Comparison of ENCODE assay signal across 9 cellular contexts in genomic region chr6:109705258-109705657, GRCh38. TPM values are rescaled to one million over a fixed set of nuclear protein-coding genes. Genes with fewer than 3 reads are reported as not detected.
DNase-seq lines count a peak whose midpoint lies in the region; TF ChIP-seq lines count a peak whose summit lies in the region.
"Had no signal": no experiment of that assay in that cellular context is flagged by ENCODE, and none has a peak within 500 bp of the region (broad histone marks: within the 10 kb centered on the region; RNA-seq: fewer than 3 reads in every experiment).

No MANE protein-coding gene starts in this region.

- H3K27ac ChIP-seq in RWPE1 (no peak overlapping the region), neutrophil (peak overlapping the region; percentile 90), suprapubic skin (no peak overlapping the region)
- H3K27ac ChIP-seq: skin epidermis had no signal

- POLR2A ChIA-PET in RWPE1 (lab: Yijun Ruan, JAX; ENCODE audit: low non-redundant PET) = no interaction called here

- peaks cover 20% of the 10 kb centered on the region for H3K4me1 ChIP-seq in HAP-1
- peaks cover 71 to 72% of the 10 kb centered on the region in 2 experiments for H3K4me1 ChIP-seq in neutrophil (ENCODE audit: control insufficient read depth in 1 of 2, insufficient read depth in 1 of 2, low read depth in 1 of 2, low read length in 1 of 2)
- H3K4me1 ChIP-seq in suprapubic skin = peaks cover 9% of the 10 kb centered on the region

- in situ Hi-C loops in HAP-1 (cut with MboI; ENCODE audit: low sequenced_read_pairs) = loop anchor here (10.0 to 25.0 kb wide), 2 partner anchors 340 to 682 kb away; no protein-coding TSS in a partner anchor

- H3K27me3 ChIP-seq in HAP-1 (ENCODE audit: low read depth) (no peaks in the 10 kb centered on the region), MG63 (no peaks in the 10 kb centered on the region), neutrophil (no peaks in the 10 kb centered on the region), suprapubic skin (no peaks in the 10 kb centered on the region)

- DNase-seq in GM03348 (ENCODE audit: low spot score) (peak; percentile 83), HAP-1 (ENCODE audit: low spot score in 2 of 2) (peak; percentile 85 to 89), MG63 (peak; percentile 60), RWPE1 (ENCODE audit: low spot score) (peak; percentile 68), fibroblast of the aortic adventitia (ENCODE audit: low read depth) (peak; percentile 95), suprapubic skin (ENCODE audit: low spot score in 2 of 2) (peak in 1 of 2 donors; percentile 79)
- DNase-seq in activated T-helper 1 cell treated with anti-CD3 and anti-CD28 coated beads, Interleukin-2, amount 50 U/mL, for 16 hours (ENCODE audit: low read depth in 1 of 2, low spot score in 1 of 2) = peak; percentile 32 to 44

- CTCF ChIA-PET in RWPE1 (lab: Yijun Ruan, JAX) = interaction anchor here (0.6 to 3.0 kb wide), 12 partner anchors 8 to 611 kb away, joined by 3 to 43 read pairs (median 3); partner anchors contain the start of gene SESN1

- TF ChIP-seq POLR2A in suprapubic skin (IDR thresholded peaks at IDR 0.05) = no peak

- H3K9me3 ChIP-seq in HAP-1 (peaks cover 5% of the 10 kb centered on the region), MG63 (peaks cover 7% of the 10 kb centered on the region), neutrophil (no peaks in the 10 kb centered on the region), suprapubic skin (no peaks in the 10 kb centered on the region)

- H3K36me3 ChIP-seq in HAP-1 (replicated peaks) = no peaks in the 10 kb centered on the region
- H3K36me3 ChIP-seq in MG63 = no peaks in the 10 kb centered on the region
- no peaks in the 10 kb centered on the region for H3K36me3 ChIP-seq in neutrophil
- H3K36me3 ChIP-seq in suprapubic skin = no peaks in the 10 kb centered on the region

- peak; percentile 95 for TF ChIP-seq CTCF in RWPE1 (conservative IDR thresholded peaks at IDR 0.05; ENCODE audit: low read depth)
- peak; percentile 91 for TF ChIP-seq CTCF in fibroblast of the aortic adventitia (IDR thresholded peaks at IDR 0.05; ENCODE audit: insufficient read depth, low read length)
- peak; percentile 94 for TF ChIP-seq CTCF in neutrophil (IDR thresholded peaks at IDR 0.05)
- TF ChIP-seq CTCF in suprapubic skin (IDR thresholded peaks at IDR 0.05) = peak; percentile 92 to 96

- WGBS in suprapubic skin = 15% methylated on average over 7 of the region's 7 CpGs

- no peak for TF ChIP-seq EP300 in suprapubic skin (IDR thresholded peaks at IDR 0.05)

- H3K4me3 ChIP-seq in HAP-1 (no peak overlapping the region), MG63 (no peak overlapping the region), fibroblast of the aortic adventitia (ENCODE audit: low read depth, low read length) (no peak overlapping the region), neutrophil (ENCODE audit: low read depth in 1 of 2, low read length in 1 of 2) (no peak overlapping the region), suprapubic skin (no peak overlapping the region)
- H3K4me3 ChIP-seq: skin epidermis had no signal

RNA-seq across cellular contexts. Expression of gene FIG4, which starts 14.2 kb away (rescaled TPM):
- total RNA-seq in MG63 (2014; rRNA removed; shearing (Covaris generic); ENCODE audit: low replicate concordance) = 5.0 and 6.3 TPM in 2 replicates
- 28.0 and 37.7 TPM in 2 replicates for total RNA-seq in fibroblast of the aortic adventitia (ENCODE audit: low replicate concordance)
- total RNA-seq in suprapubic skin = 10 to 100 TPM in 3 of 4 donors, 1 to 10 TPM in 1; 7.9 to 17.5 (median 11.7) TPM

RNA-seq across cellular contexts. Expression of gene AK9, which starts 14.3 kb away (rescaled TPM):
- 2.6 and 5.2 TPM in 2 replicates for total RNA-seq in MG63 (2014; rRNA removed; shearing (Covaris generic); ENCODE audit: low replicate concordance)
- total RNA-seq in fibroblast of the aortic adventitia (ENCODE audit: low replicate concordance) (8.0 and 16.6 TPM in 2 replicates), suprapubic skin (1 to 10 TPM; 3.1 to 9.5 (median 6.3) TPM)
